Comparison of ENCODE assay signal across 13 cellular contexts in the genomic region with DNA sequence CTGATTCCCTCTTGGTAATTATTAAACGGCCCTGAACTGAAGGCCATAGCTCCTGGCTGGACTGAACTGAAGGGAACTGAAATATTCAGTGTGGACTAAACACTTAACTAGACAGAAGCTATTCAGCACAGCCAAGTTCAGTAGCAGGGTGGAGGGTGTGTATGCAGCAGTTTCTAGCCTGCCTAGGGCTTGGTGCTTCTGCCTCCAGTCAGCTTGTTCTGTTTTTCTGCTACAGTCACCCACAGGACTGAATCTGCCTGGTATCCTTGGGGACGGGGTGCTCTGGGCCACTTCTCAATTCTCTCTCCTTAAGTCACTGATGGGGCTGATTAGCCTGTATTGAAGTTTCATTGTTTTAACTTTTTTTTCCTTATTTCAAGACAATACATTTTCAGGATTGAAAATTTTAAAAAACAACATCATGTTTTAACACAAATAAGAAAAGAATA.
DNase-seq lines count a peak whose midpoint lies in the region; ATAC-seq, FAIRE-seq and TF ChIP-seq lines count a peak whose summit lies in the region.
"Had no signal": no experiment of that assay in that cellular context is flagged by ENCODE, and none has a peak within 500 bp of the region (broad histone marks: within the 10 kb centered on the region; RNA-seq: fewer than 3 reads in every experiment).

No MANE protein-coding gene starts in this region.

- H3K27me3 Mint-ChIP-seq in type B pancreatic cell (no peaks in the 10 kb centered on the region), T-cell (no peaks in the 10 kb centered on the region)
- H3K27me3 Mint-ChIP-seq: activated CD8-positive, alpha-beta T cell treated with anti-CD3 and anti-CD28 coated beads for 36 hours; central memory CD8-positive, alpha-beta T cell; natural killer cell treated with Interleukin-12 subunit alpha and Interleukin-12 subunit beta and Interleukin-15 and Interleukin-18, amount 100 ng/mL, for 72 hours had no signal

- TF ChIP-seq CTCF in right atrium auricular region (IDR thresholded peaks at IDR 0.05) (no peak), pancreas (IDR thresholded peaks at IDR 0.05) (no peak), type B pancreatic cell (conservative IDR thresholded peaks at IDR 0.05) (no peak)

- peak overlapping the region; percentile 68 to 82 for H3K27ac ChIP-seq in right atrium auricular region
- peak overlapping the region; percentile 27 to 79 (median 61) for H3K27ac ChIP-seq in pancreas

- H3K36me3 ChIP-seq in right atrium auricular region: peaks cover 5% of the 10 kb centered on the region
- peaks cover 0 to 3% (median 0%) of the 10 kb centered on the region in 3 donors for H3K36me3 ChIP-seq in pancreas

- H3K4me1 ChIP-seq in right atrium auricular region: peaks cover 0 to 41% of the 10 kb centered on the region in 2 donors
- peaks cover 29 to 51% (median 48%) of the 10 kb centered on the region in 3 donors for H3K4me1 ChIP-seq in pancreas
- H3K4me1 ChIP-seq: Caco-2 had no signal

- CTCF ChIA-PET in T-cell (lab: Charles Lee): interaction anchor here (0.6 kb wide), 2 partner anchors 16 to 238 kb away, joined by 5 to 6 read pairs; no protein-coding TSS in a partner anchor

- DNase-seq in Right ventricle myocardium inferior (ENCODE audit: missing footprints) (no peak), cardiac septum (ENCODE audit: low spot score) (no peak), right atrium auricular region (ENCODE audit: low spot score) (no peak), pancreas (peak in 1 of 6 donors; percentile 30), type B pancreatic cell (ENCODE audit: extremely low spot score, unreplicated experiment) (no peak), NCI-H748 treated with DMSO at 0.1 percent for 48 hours (lab: John Stamatoyannopoulos, UW) (no peak), T-cell (no peak)
- DNase-seq: activated CD8-positive, alpha-beta T cell treated with anti-CD3 and anti-CD28 coated beads for 36 hours; Caco-2 had no signal

- H3K27ac Mint-ChIP-seq in type B pancreatic cell (no peak overlapping the region), T-cell (no peak overlapping the region)
- H3K27ac Mint-ChIP-seq: activated CD8-positive, alpha-beta T cell treated with anti-CD3 and anti-CD28 coated beads for 36 hours; natural killer cell treated with Interleukin-12 subunit alpha and Interleukin-12 subunit beta and Interleukin-15 and Interleukin-18, amount 100 ng/mL, for 72 hours had no signal

- 5 to 7% methylated on average over 2 of the region's 2 CpGs for WGBS in pancreas, 2 donors

- H3K9me3 Mint-ChIP-seq in type B pancreatic cell: no peaks in the 10 kb centered on the region
- no peaks in the 10 kb centered on the region for H3K9me3 Mint-ChIP-seq in T-cell
- H3K9me3 Mint-ChIP-seq: activated CD8-positive, alpha-beta T cell treated with anti-CD3 and anti-CD28 coated beads for 36 hours; central memory CD8-positive, alpha-beta T cell; natural killer cell treated with Interleukin-12 subunit alpha and Interleukin-12 subunit beta and Interleukin-15 and Interleukin-18, amount 100 ng/mL, for 72 hours had no signal

- peaks cover 20% of the 10 kb centered on the region for H3K4me1 Mint-ChIP-seq in type B pancreatic cell (ENCODE audit: unreplicated experiment)
- peaks cover 0 to 1% (median under 1%) of the 10 kb centered on the region in 3 donors for H3K4me1 Mint-ChIP-seq in T-cell

- intact Hi-C loops in Right ventricle myocardium inferior (cut with DNase I): no loop called here
- intact Hi-C loops in cardiac septum (cut with DNase I): no loop called here
- intact Hi-C loops in pancreas (cut with DNase I): no loop called here

- no peaks in the 10 kb centered on the region for H3K27me3 ChIP-seq in right atrium auricular region
- H3K27me3 ChIP-seq in pancreas: no peaks in the 10 kb centered on the region

- peak; percentile 72 for ATAC-seq in Right ventricle myocardium inferior
- ATAC-seq in pancreas: peak; percentile 57 to 81 (median 74)
- ATAC-seq in T-cell (replicated peaks in 1 of 4): no peak
- ATAC-seq in HG03196 (IDR thresholded peaks at IDR 0.05; ENCODE audit: unreplicated experiment): no peak
- ATAC-seq: activated CD8-positive, alpha-beta T cell treated with anti-CD3 and anti-CD28 coated beads for 36 hours; natural killer cell treated with Interleukin-12 subunit alpha and Interleukin-12 subunit beta and Interleukin-15 and Interleukin-18, amount 100 ng/mL, for 72 hours had no signal

- H3K9me3 ChIP-seq in right atrium auricular region: no peaks in the 10 kb centered on the region
- no peaks in the 10 kb centered on the region for H3K9me3 ChIP-seq in pancreas
- H3K9me3 ChIP-seq: Caco-2 had no signal

- H3K36me3 Mint-ChIP-seq in type B pancreatic cell: peaks cover 17% of the 10 kb centered on the region
- H3K36me3 Mint-ChIP-seq in T-cell: peaks cover 41% of the 10 kb centered on the region
- H3K36me3 Mint-ChIP-seq: natural killer cell treated with Interleukin-12 subunit alpha and Interleukin-12 subunit beta and Interleukin-15 and Interleukin-18, amount 100 ng/mL, for 72 hours had no signal

- H3K4me3 Mint-ChIP-seq in type B pancreatic cell (no peak overlapping the region), T-cell (no peak overlapping the region)
- H3K4me3 Mint-ChIP-seq: activated CD8-positive, alpha-beta T cell treated with anti-CD3 and anti-CD28 coated beads for 36 hours; central memory CD8-positive, alpha-beta T cell; natural killer cell treated with Interleukin-12 subunit alpha and Interleukin-12 subunit beta and Interleukin-15 and Interleukin-18, amount 100 ng/mL, for 72 hours had no signal

- POLR2A ChIA-PET in T-cell (lab: Charles Lee): no interaction called here

- FAIRE-seq in pancreas (lab: Jason Lieb, UNC): no peak
- FAIRE-seq: urothelium cell line had no signal

- H3K4me3 ChIP-seq in right atrium auricular region: no peak overlapping the region
- no peak overlapping the region for H3K4me3 ChIP-seq in pancreas

Comparison
In these comparisons a context has a peak if more than half of its experiments do, and no peak if none do; other contexts are left out.
1. ATAC-seq: peak in Right ventricle myocardium inferior (single experiment) and pancreas (4 of 4); none in T-cell (0 of 4) and HG03196 (single experiment).